In the genomic region with DNA sequence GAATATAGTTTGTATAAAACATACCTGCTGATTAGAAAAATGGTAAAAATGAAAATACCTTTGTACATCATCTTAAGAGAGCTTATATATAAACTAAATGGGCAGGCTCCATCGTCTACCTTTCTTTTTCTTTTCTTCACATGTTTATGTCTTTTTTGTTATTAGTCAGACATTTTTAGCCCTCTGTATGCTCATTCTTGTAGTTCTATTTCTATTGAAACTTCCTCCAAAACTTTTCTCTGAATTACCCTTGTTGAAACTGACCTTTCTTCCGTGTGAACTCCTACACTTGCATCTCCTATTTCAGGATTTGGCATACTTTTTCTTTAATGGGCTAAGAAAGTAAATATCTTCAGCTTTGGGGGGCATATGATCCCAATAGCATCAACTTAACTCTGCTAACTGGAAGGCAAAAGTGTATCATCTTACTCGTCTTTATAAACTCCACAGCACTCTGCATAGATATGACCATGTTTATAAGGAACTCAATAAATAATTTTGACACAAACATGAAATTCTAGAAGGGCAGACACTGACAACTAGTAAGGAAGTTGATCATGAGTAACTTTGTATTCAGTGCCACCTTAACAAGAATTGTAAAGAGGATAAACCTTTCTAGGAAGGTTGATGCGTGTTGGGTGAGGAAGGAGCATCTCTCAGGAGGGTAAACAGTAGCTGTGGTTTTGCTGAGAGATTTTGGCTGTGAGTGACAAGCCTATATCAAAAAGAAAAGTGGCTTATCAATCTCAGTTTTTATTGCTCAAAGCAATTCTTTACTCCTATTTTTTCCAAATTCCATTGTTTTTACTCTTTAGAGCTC, we compare ENCODE assay signal across 26 cellular contexts.
DNase-seq lines count a peak whose midpoint lies in the region; ATAC-seq, FAIRE-seq and TF ChIP-seq lines count a peak whose summit lies in the region.
"Had no signal": no experiment of that assay in that cellular context is flagged by ENCODE, and none has a peak within 500 bp of the region (broad histone marks: within the 10 kb centered on the region; RNA-seq: fewer than 3 reads in every experiment).

No MANE protein-coding gene starts in this region.

- no peaks in the 10 kb centered on the region for H3K27me3 Mint-ChIP-seq in activated T-cell treated with anti-CD3 and anti-CD28 coated beads, Interleukin-2, amount 50 U/mL, for 24 hours
- H3K27me3 Mint-ChIP-seq in activated T-cell treated with anti-CD3 and anti-CD28 coated beads, Interleukin-2, amount 50 U/mL, for 4 hours (ENCODE audit: low read depth): no peaks in the 10 kb centered on the region
- no peaks in the 10 kb centered on the region for H3K27me3 Mint-ChIP-seq in activated CD4-positive, alpha-beta memory T cell treated with anti-CD3 and anti-CD28 coated beads for 36 hours
- no peaks in the 10 kb centered on the region for H3K27me3 Mint-ChIP-seq in stimulated activated memory B cell treated with anti-CD40 and anti-IgM and Interleukin-4, amounts not matched to agents 10 μg/mL and 1 μg/mL and 100 μg/mL, for 72 hours
- H3K27me3 Mint-ChIP-seq: CD4-positive, CD25-positive, alpha-beta regulatory T cell had no signal

- intact Hi-C loops in activated CD4-positive, alpha-beta memory T cell treated with anti-CD3 and anti-CD28 coated beads for 36 hours (cut with micrococcal nuclease): no loop called here

- TF ChIP-seq POLR2A in H54 (IDR thresholded peaks at IDR 0.05; ENCODE audit: low read depth, low read length): no peak

- peaks cover 64% of the 10 kb centered on the region for H3K36me3 Mint-ChIP-seq in activated T-cell treated with anti-CD3 and anti-CD28 coated beads, Interleukin-2, amount 50 U/mL, for 24 hours (ENCODE audit: low read depth)
- peaks cover 40% of the 10 kb centered on the region for H3K36me3 Mint-ChIP-seq in activated T-cell treated with anti-CD3 and anti-CD28 coated beads, Interleukin-2, amount 50 U/mL, for 4 hours (ENCODE audit: insufficient read depth)
- H3K36me3 Mint-ChIP-seq in activated CD4-positive, alpha-beta memory T cell treated with anti-CD3 and anti-CD28 coated beads for 36 hours: peaks cover 54% of the 10 kb centered on the region
- H3K36me3 Mint-ChIP-seq in stimulated activated memory B cell treated with anti-CD40 and anti-IgM and Interleukin-4, amounts not matched to agents 10 μg/mL and 1 μg/mL and 100 μg/mL, for 72 hours: peaks cover 77% of the 10 kb centered on the region

- peaks cover 10% of the 10 kb centered on the region for H3K4me1 Mint-ChIP-seq in activated T-cell treated with anti-CD3 and anti-CD28 coated beads, Interleukin-2, amount 50 U/mL, for 24 hours (ENCODE audit: low read depth)
- no peaks in the 10 kb centered on the region for H3K4me1 Mint-ChIP-seq in activated T-cell treated with anti-CD3 and anti-CD28 coated beads, Interleukin-2, amount 50 U/mL, for 4 hours (ENCODE audit: low read depth)
- H3K4me1 Mint-ChIP-seq in activated CD4-positive, alpha-beta memory T cell treated with anti-CD3 and anti-CD28 coated beads for 36 hours (ENCODE audit: low read depth): peaks cover 15% of the 10 kb centered on the region
- H3K4me1 Mint-ChIP-seq in stimulated activated memory B cell treated with anti-CD40 and anti-IgM and Interleukin-4, amounts not matched to agents 10 μg/mL and 1 μg/mL and 100 μg/mL, for 72 hours: no peaks in the 10 kb centered on the region
- H3K4me1 Mint-ChIP-seq: WTC11 had no signal

- no peak for FAIRE-seq in H54 (lab: Jason Lieb, UNC)
- FAIRE-seq: islet of Langerhans, K562 had no signal

- POLR2A ChIA-PET in activated CD4-positive, alpha-beta memory T cell treated with anti-CD3 and anti-CD28 coated beads for 36 hours (lab: Charles Lee): no interaction called here

- H3K27ac Mint-ChIP-seq in activated T-cell treated with anti-CD3 and anti-CD28 coated beads, Interleukin-2, amount 50 U/mL, for 24 hours: peak overlapping the region; percentile 32
- H3K27ac Mint-ChIP-seq in activated CD4-positive, alpha-beta memory T cell treated with anti-CD3 and anti-CD28 coated beads for 36 hours: peak overlapping the region; percentile 67
- peak overlapping the region; percentile 7 for H3K27ac Mint-ChIP-seq in stimulated activated memory B cell treated with anti-CD40 and anti-IgM and Interleukin-4, amounts not matched to agents 10 μg/mL and 1 μg/mL and 100 μg/mL, for 72 hours
- H3K27ac Mint-ChIP-seq: CD4-positive, CD25-positive, alpha-beta regulatory T cell; WTC11 had no signal

- no peak for ATAC-seq in activated T-cell treated with anti-CD3 and anti-CD28 coated beads, Interleukin-2, amount 50 U/mL, for 4 hours
- peak; percentile 61 for ATAC-seq in HG02885 (IDR thresholded peaks at IDR 0.05; ENCODE audit: poor library complexity, unreplicated experiment)
- no peak for ATAC-seq in stimulated activated memory B cell treated with anti-CD40 and anti-IgM and Interleukin-4, amounts not matched to agents 10 μg/mL and 1 μg/mL and 100 μg/mL, for 72 hours
- ATAC-seq: esophagus mucosa, K562, left ventricle myocardium superior, WTC11 had no signal

- peaks cover 2% of the 10 kb centered on the region for H3K9me3 Mint-ChIP-seq in activated T-cell treated with anti-CD3 and anti-CD28 coated beads, Interleukin-2, amount 50 U/mL, for 24 hours
- H3K9me3 Mint-ChIP-seq in activated T-cell treated with anti-CD3 and anti-CD28 coated beads, Interleukin-2, amount 50 U/mL, for 4 hours: no peaks in the 10 kb centered on the region
- H3K9me3 Mint-ChIP-seq in activated CD4-positive, alpha-beta memory T cell treated with anti-CD3 and anti-CD28 coated beads for 36 hours: no peaks in the 10 kb centered on the region
- H3K9me3 Mint-ChIP-seq in stimulated activated memory B cell treated with anti-CD40 and anti-IgM and Interleukin-4, amounts not matched to agents 10 μg/mL and 1 μg/mL and 100 μg/mL, for 72 hours: peaks cover 8% of the 10 kb centered on the region

- no peak for DNase-seq in activated T-cell treated with anti-CD3 and anti-CD28 coated beads, Interleukin-2, amount 50 U/mL, for 24 hours
- DNase-seq in activated T-cell treated with anti-CD3 and anti-CD28 coated beads, Interleukin-2, amount 50 U/mL, for 4 hours: no peak
- DNase-seq in activated CD4-positive, alpha-beta memory T cell treated with anti-CD3 and anti-CD28 coated beads for 36 hours: no peak
- DNase-seq in KG1 (lab: John Stamatoyannopoulos, UW) (no peak), H54 (ENCODE audit: insufficient read length, low spot score) (no peak)
- DNase-seq: activated naive CD4-positive, alpha-beta T cell treated with anti-CD3 and anti-CD28 coated beads, Interleukin-2, amount 50 U/mL, for 16 hours; activated T-cell treated with anti-CD3 and anti-CD28 coated beads, Interleukin-2, amount 50 U/mL, for 1 hour; AML-193; amygdala; brain microvascular endothelial cell; HCEC 1CT; left ventricle myocardium superior; mesendoderm; NCI-H1092 treated with DMSO at 0.1 percent for 48 hours; NCI-H187; NCI-H2171; NCI-H510A; small intestine; stimulated activated naive CD4-positive, alpha-beta T cell treated with Interleukin-2 at 50 U/mL for 16 hours had no signal

- H3K4me3 Mint-ChIP-seq in activated T-cell treated with anti-CD3 and anti-CD28 coated beads, Interleukin-2, amount 50 U/mL, for 24 hours: no peak overlapping the region
- H3K4me3 Mint-ChIP-seq in activated T-cell treated with anti-CD3 and anti-CD28 coated beads, Interleukin-2, amount 50 U/mL, for 4 hours: no peak overlapping the region
- H3K4me3 Mint-ChIP-seq in activated CD4-positive, alpha-beta memory T cell treated with anti-CD3 and anti-CD28 coated beads for 36 hours: no peak overlapping the region
- no peak overlapping the region for H3K4me3 Mint-ChIP-seq in stimulated activated memory B cell treated with anti-CD40 and anti-IgM and Interleukin-4, amounts not matched to agents 10 μg/mL and 1 μg/mL and 100 μg/mL, for 72 hours
- H3K4me3 Mint-ChIP-seq: CD4-positive, CD25-positive, alpha-beta regulatory T cell; WTC11 had no signal

- CTCF ChIA-PET in activated CD4-positive, alpha-beta memory T cell treated with anti-CD3 and anti-CD28 coated beads for 36 hours (lab: Charles Lee): interaction anchor here (0.5 to 2.8 kb wide), 5 partner anchors 13 to 59 kb away, joined by 3 to 19 read pairs (median 5); no protein-coding TSS in a partner anchor

Comparison
In these comparisons a context has a peak if more than half of its experiments do, and no peak if none do; other contexts are left out.
1. H3K27ac Mint-ChIP-seq: peak in every context shown above with its lines; median percentile 67 in activated CD4-positive, alpha-beta memory T cell treated with anti-CD3 and anti-CD28 coated beads for 36 hours; 32 in activated T-cell treated with anti-CD3 and anti-CD28 coated beads, Interleukin-2, amount 50 U/mL, for 24 hours; 7 in stimulated activated memory B cell treated with anti-CD40 and anti-IgM and Interleukin-4, amounts not matched to agents 10 μg/mL and 1 μg/mL and 100 μg/mL, for 72 hours.